Comparison of ENCODE assay signal across 9 cellular contexts in genomic region chr7:96495751-96496216, GRCh38.
DNase-seq lines count a peak whose midpoint lies in the region; ATAC-seq lines count a peak whose summit lies in the region.
"Had no signal": no experiment of that assay in that cellular context is flagged by ENCODE, and none has a peak within 500 bp of the region (broad histone marks: within the 10 kb centered on the region; RNA-seq: fewer than 3 reads in every experiment).

No MANE protein-coding gene starts in this region.

- DNase-seq in activated T-cell treated with anti-CD3 and anti-CD28 coated beads, Interleukin-2, amount 50 U/mL, for 24 hours: no peak
- DNase-seq in activated T-cell treated with anti-CD3 and anti-CD28 coated beads, Interleukin-2, amount 50 U/mL, for 1 hour: no peak
- DNase-seq in NCI-H69 (lab: John Stamatoyannopoulos, UW) (peak; percentile 99), mesendoderm (no peak), MG63 (no peak), epidermal melanocyte (ENCODE audit: insufficient read length, low spot score) (no peak)
- DNase-seq: cortex of kidney had no signal

- no peaks in the 10 kb centered on the region for H3K9me3 Mint-ChIP-seq in activated T-cell treated with anti-CD3 and anti-CD28 coated beads, Interleukin-2, amount 50 U/mL, for 24 hours

- no peak overlapping the region for H3K23ac ChIP-seq in mesendoderm (ENCODE audit: low read length)

- no peak overlapping the region for H2AK5ac ChIP-seq in mesendoderm (ENCODE audit: low read length)

- H3K4me3 ChIP-seq in mesendoderm (ENCODE audit: low read length) (no peak overlapping the region), MG63 (no peak overlapping the region)

- H4K5ac ChIP-seq in mesendoderm (ENCODE audit: low read length): no peak overlapping the region

- peaks cover 2% of the 10 kb centered on the region for H3K27me3 Mint-ChIP-seq in activated T-cell treated with anti-CD3 and anti-CD28 coated beads, Interleukin-2, amount 50 U/mL, for 24 hours

- H3K27me3 ChIP-seq in mesendoderm (ENCODE audit: insufficient read depth, low read length, poor library complexity) (no peaks in the 10 kb centered on the region), MG63 (no peaks in the 10 kb centered on the region)

- H3K56ac ChIP-seq in mesendoderm (ENCODE audit: low read length): no peak overlapping the region

- peaks cover 16% of the 10 kb centered on the region for H3K4me1 Mint-ChIP-seq in activated T-cell treated with anti-CD3 and anti-CD28 coated beads, Interleukin-2, amount 50 U/mL, for 24 hours (ENCODE audit: low read depth)

- WGBS in mesendoderm (ENCODE audit: extremely low coverage, insufficient coverage, low lambda C conversion rate): no CpG with 5 or more reads among the region's 6 CpGs

- H3K9me3 ChIP-seq in MG63: no peaks in the 10 kb centered on the region

- H3K4me1 ChIP-seq in mesendoderm (ENCODE audit: control insufficient read depth, low read depth, low read length): no peaks in the 10 kb centered on the region

- H3K27ac Mint-ChIP-seq in activated T-cell treated with anti-CD3 and anti-CD28 coated beads, Interleukin-2, amount 50 U/mL, for 24 hours: peak overlapping the region; percentile 85

- H3K79me1 ChIP-seq in mesendoderm (ENCODE audit: low read length): no peaks in the 10 kb centered on the region

- peak overlapping the region; percentile 31 for H3K4me3 Mint-ChIP-seq in activated T-cell treated with anti-CD3 and anti-CD28 coated beads, Interleukin-2, amount 50 U/mL, for 24 hours

- H4K8ac ChIP-seq in mesendoderm (ENCODE audit: low read depth, low read length): peak overlapping the region; percentile 5

- H3K79me2 ChIP-seq in mesendoderm (ENCODE audit: control insufficient read depth, insufficient read depth, low read length): no peaks in the 10 kb centered on the region

- H3K18ac ChIP-seq in mesendoderm (ENCODE audit: low read length): no peak overlapping the region

- peak; percentile 61 for ATAC-seq in HG03280 (IDR thresholded peaks at IDR 0.05; ENCODE audit: unreplicated experiment)
- ATAC-seq in HG03159 (IDR thresholded peaks at IDR 0.05; ENCODE audit: unreplicated experiment): no peak

- H3K4me2 ChIP-seq in mesendoderm (ENCODE audit: low read length): no peak overlapping the region

- H2BK5ac ChIP-seq in mesendoderm (ENCODE audit: low read length): no peak overlapping the region

- H3K27ac ChIP-seq in mesendoderm (ENCODE audit: low read depth, low read length): no peak overlapping the region

- H3K9ac ChIP-seq in mesendoderm (ENCODE audit: low read length): no peak overlapping the region

- H3K4ac ChIP-seq in mesendoderm (ENCODE audit: low read depth, low read length): no peak overlapping the region

- no peaks in the 10 kb centered on the region for H3K36me3 Mint-ChIP-seq in activated T-cell treated with anti-CD3 and anti-CD28 coated beads, Interleukin-2, amount 50 U/mL, for 24 hours (ENCODE audit: low read depth)

- no peak overlapping the region for H2BK120ac ChIP-seq in mesendoderm (ENCODE audit: low read depth, low read length)

- no peak overlapping the region for H2BK15ac ChIP-seq in mesendoderm (replicated peaks; ENCODE audit: low read depth)

- H3K36me3 ChIP-seq in mesendoderm (ENCODE audit: control insufficient read depth, insufficient read depth, low read length): no peaks in the 10 kb centered on the region
- no peaks in the 10 kb centered on the region for H3K36me3 ChIP-seq in MG63
